ENCODE assay signal across 8 cellular contexts in the genomic region with DNA sequence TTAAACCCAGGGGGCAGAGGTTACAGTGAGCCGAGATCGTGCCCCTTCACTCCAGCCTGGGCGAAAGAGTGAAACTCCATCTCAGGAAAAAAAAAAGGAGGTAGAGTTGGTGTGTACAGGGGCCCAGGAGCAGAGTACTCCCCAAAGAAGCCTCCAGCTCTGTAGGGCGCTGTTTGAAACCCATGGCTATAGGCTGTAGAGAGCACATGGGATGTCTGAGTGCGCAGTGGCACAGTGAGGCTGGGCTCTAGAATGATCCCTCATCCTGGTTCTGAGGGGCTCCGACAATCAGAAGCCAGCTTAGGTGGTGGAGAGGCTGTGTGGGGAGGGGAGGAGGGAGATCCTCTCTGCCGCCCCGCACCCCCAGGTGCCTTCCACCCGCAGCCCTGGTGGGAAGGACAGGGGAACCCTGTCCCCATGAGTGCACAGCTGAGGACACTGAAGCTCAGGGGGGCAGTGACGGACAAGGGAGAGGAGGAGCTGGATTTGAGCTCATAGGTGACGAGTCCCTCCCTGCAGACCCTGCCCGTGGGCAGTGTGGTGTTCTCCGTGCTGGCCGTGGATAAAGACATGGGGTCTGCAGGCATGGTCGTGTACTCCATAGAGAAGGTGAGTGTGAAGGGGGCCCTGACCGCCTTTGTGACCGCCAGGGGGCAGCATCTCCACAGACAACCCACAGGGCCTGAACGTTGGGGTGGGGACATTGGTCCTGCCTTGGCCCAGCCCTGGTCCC. TPM values are rescaled to one million over a fixed set of nuclear protein-coding genes. Genes with fewer than 3 reads are reported as not detected.
DNase-seq lines count a peak whose midpoint lies in the region; ATAC-seq and TF ChIP-seq lines count a peak whose summit lies in the region.

No MANE protein-coding gene starts in this region.

- no peaks in the 10 kb centered on the region for H4K20me1 ChIP-seq in neural cell (ENCODE audit: insufficient read depth)

- H3K27me3 ChIP-seq in esophagus squamous epithelium (peaks cover 0 to 36% (median 0%) of the 10 kb centered on the region in 4 donors), neural cell (ENCODE audit: insufficient read depth, low read depth, low read length) (no peaks in the 10 kb centered on the region)

- no peaks in the 10 kb centered on the region for H3K36me3 ChIP-seq in esophagus squamous epithelium
- no peaks in the 10 kb centered on the region for H3K36me3 ChIP-seq in neural cell (ENCODE audit: insufficient read depth, low read length)

- DNase-seq in DMS114 treated with DMSO at 0.1 percent for 48 hours (lab: John Stamatoyannopoulos, UW; ENCODE audit: unreplicated experiment) (peak; percentile 14), H4 (ENCODE audit: low spot score) (peak; percentile 64), NCI-H82 (lab: John Stamatoyannopoulos, UW) (peak; percentile 78), activated T-cell treated with anti-CD3 and anti-CD28 coated beads for 4 hours (peak; percentile 74), esophagus squamous epithelium (lab: John Stamatoyannopoulos, UW) (no peak)
- peak; percentile 87 for DNase-seq in stimulated activated naive CD8-positive, alpha-beta T cell treated with anti-CD3 and anti-CD28 coated beads, Interleukin-15, Interleukin-2, amounts not matched to agents 100 U/mL and 50 U/mL, for 24 hours

- no peaks in the 10 kb centered on the region for H3K9me2 ChIP-seq in neural cell (ENCODE audit: insufficient read depth, low read length)

- TF ChIP-seq POLR2A in esophagus squamous epithelium (IDR thresholded peaks at IDR 0.05) = no peak

- no peak overlapping the region for H3K4me2 ChIP-seq in neural cell (ENCODE audit: low read length)

- TF ChIP-seq RAD21 in neural cell (conservative IDR thresholded peaks at IDR 0.05) = peak; percentile 48

- H3K4me1 ChIP-seq in esophagus squamous epithelium = peaks cover 0 to 11% (median 0%) of the 10 kb centered on the region in 3 donors

- H3K27ac ChIP-seq in esophagus squamous epithelium (no peak overlapping the region), neural cell (ENCODE audit: low read length) (no peak overlapping the region)

- no peak overlapping the region for H3K4me3 ChIP-seq in esophagus squamous epithelium
- H3K4me3 ChIP-seq in neural cell (ENCODE audit: low read length) = no peak overlapping the region

- H3F3A ChIP-seq in neural cell (ENCODE audit: insufficient read depth, low read length, poor library complexity, severe bottlenecking) = no peaks in the 10 kb centered on the region

- ATAC-seq in stimulated activated naive CD8-positive, alpha-beta T cell treated with anti-CD3 and anti-CD28 coated beads, Interleukin-15, Interleukin-2, amounts not matched to agents 100 U/mL and 50 U/mL, for 24 hours = peak; percentile 84
- ATAC-seq in GM18517 (IDR thresholded peaks at IDR 0.05; ENCODE audit: unreplicated experiment) = no peak

- no peak for TF ChIP-seq EP300 in neural cell (conservative IDR thresholded peaks at IDR 0.05; ENCODE audit: poor library complexity, severe bottlenecking)

- H3K9ac ChIP-seq in neural cell (ENCODE audit: low read length) = no peak overlapping the region

- H2AFZ ChIP-seq in neural cell (ENCODE audit: low read depth, low read length) = no peak overlapping the region

- H3K9me3 ChIP-seq in esophagus squamous epithelium = no peaks in the 10 kb centered on the region
- H3K9me3 ChIP-seq in neural cell (ENCODE audit: low read length) = no peaks in the 10 kb centered on the region

- WGBS in esophagus squamous epithelium, 2 donors = 56 to 85% methylated on average over 4 to 8 of the region's 18 CpGs

- TF ChIP-seq CTCF in esophagus squamous epithelium (IDR thresholded peaks at IDR 0.05) = peak; percentile 52 to 78 (median 64)
- TF ChIP-seq CTCF in neural cell (IDR thresholded peaks at IDR 0.05; ENCODE audit: poor library complexity, severe bottlenecking) = peak; percentile 58

- intact Hi-C loops in esophagus squamous epithelium (cut with DNase I) = no loop called here

- no peaks in the 10 kb centered on the region for H3K79me2 ChIP-seq in neural cell (replicated peaks; ENCODE audit: insufficient read depth, low read length)

TF ChIP-seq in neural cell, 6 proteins besides CTCF, POLR2A, EP300 and RAD21:
- TF ChIP-seq REST (IDR thresholded peaks at IDR 0.05; ENCODE audit: borderline replicate concordance) = no peak
- no peak for TF ChIP-seq MXI1 (conservative IDR thresholded peaks at IDR 0.05; ENCODE audit: poor library complexity, severe bottlenecking)
- TF ChIP-seq EZH2 (IDR thresholded peaks at IDR 0.05; ENCODE audit: borderline replicate concordance, insufficient read depth, low read length, poor library complexity, severe bottlenecking) = no peak
- TF ChIP-seq POLR2AphosphoS5 (IDR thresholded peaks at IDR 0.05) = no peak
- peak; percentile 62 for TF ChIP-seq SMC3 (conservative IDR thresholded peaks at IDR 0.05; ENCODE audit: poor library complexity)

RNA-seq across cellular contexts. Expression of gene CDHR2, which starts 24.6 kb away (rescaled TPM):
- total RNA-seq in H4 (2014; rRNA removed; shearing (Covaris generic)) = not detected in 2 replicates
- under 1 TPM in 1 of 4 donors, not detected in 3; under 0.01 TPM for total RNA-seq in esophagus squamous epithelium
- 0.38 and 1.0 TPM in 2 replicates for polyA plus RNA-seq in neural cell
- 0.49 and 0.93 TPM in 2 replicates for polyA minus RNA-seq in neural cell

RNA-seq across cellular contexts. Expression of gene GPRIN1, which starts 36.2 kb away (rescaled TPM):
- 11.7 and 14.0 TPM in 2 replicates for total RNA-seq in H4 (2014; rRNA removed; shearing (Covaris generic))
- 1 to 10 TPM in 3 of 4 donors, under 1 TPM in 1; 0.57 to 4.6 (median 2.2) TPM for total RNA-seq in esophagus squamous epithelium
- 32.3 and 42.8 TPM in 2 replicates for polyA plus RNA-seq in neural cell
- polyA minus RNA-seq in neural cell = 87.6 and 94.2 TPM in 2 replicates

RNA-seq across cellular contexts. Expression of gene RNF44, which starts 36.5 kb away (rescaled TPM):
- total RNA-seq in H4 (2014; rRNA removed; shearing (Covaris generic)) = 3.0 and 4.9 TPM in 2 replicates
- 10 to 100 TPM in 3 of 4 donors, 1 to 10 TPM in 1; 8.8 to 23.1 (median 15.5) TPM for total RNA-seq in esophagus squamous epithelium
- polyA plus RNA-seq in neural cell = 22.2 and 27.0 TPM in 2 replicates
- 25.1 and 33.0 TPM in 2 replicates for polyA minus RNA-seq in neural cell

RNA-seq across cellular contexts. Expression of gene SNCB, which starts 56.6 kb away (rescaled TPM):
- total RNA-seq in H4 (2014; rRNA removed; shearing (Covaris generic)) = 0.48 TPM in 1 of 2 replicates, not detected in the other
- not detected for total RNA-seq in esophagus squamous epithelium
- polyA plus RNA-seq in neural cell = 10.1 and 12.5 TPM in 2 replicates
- 7.3 and 8.1 TPM in 2 replicates for polyA minus RNA-seq in neural cell

RNA-seq across cellular contexts. Expression of gene EIF4E1B, which starts 56.7 kb away (rescaled TPM):
- total RNA-seq in H4 (2014; rRNA removed; shearing (Covaris generic)) = not detected in 2 replicates
- total RNA-seq in esophagus squamous epithelium = not detected
- polyA plus RNA-seq in neural cell = 0.82 TPM in 1 of 2 replicates, not detected in the other
- polyA minus RNA-seq in neural cell = 1.5 TPM in 1 of 2 replicates, not detected in the other
